ENCODE assay signal across 14 cellular contexts in genomic region chr2:233481368-233482142, GRCh38.
A peak's percentile ranks its signal among the peaks of the same experiment; 100 is the strongest.
DNase-seq lines count a peak whose midpoint lies in the region; ATAC-seq and TF ChIP-seq lines count a peak whose summit lies in the region.
"Had no signal": no experiment of that assay in that cellular context is flagged by ENCODE, and none has a peak within 500 bp of the region (broad histone marks: within the 10 kb centered on the region; RNA-seq: fewer than 3 reads in every experiment).

No MANE protein-coding gene starts in this region.

- H3K4me3 Mint-ChIP-seq in endothelial cell (ENCODE audit: unreplicated experiment), result peak overlapping the region; percentile 22
- H3K4me3 Mint-ChIP-seq: activated T-cell treated with anti-CD3 and anti-CD28 coated beads, Interleukin-2, amount 50 U/mL, for 24 hours had no signal

- peaks cover 43% of the 10 kb centered on the region for H3K36me3 Mint-ChIP-seq in endothelial cell (ENCODE audit: low read depth, unreplicated experiment)

- TF ChIP-seq CTCF in endothelial cell (IDR thresholded peaks at IDR 0.05; ENCODE audit: unreplicated experiment) (no peak), omental fat pad (IDR thresholded peaks at IDR 0.05) (no peak)

- peak; percentile 11 for DNase-seq in NCI-H748 (lab: John Stamatoyannopoulos, UW; ENCODE audit: unreplicated experiment)
- DNase-seq in NCI-H748 treated with DMSO at 0.1 percent for 48 hours (lab: John Stamatoyannopoulos, UW), result no peak
- no peak for DNase-seq in endothelial cell (ENCODE audit: low spot score)
- DNase-seq in omental fat pad (ENCODE audit: low spot score), result no peak
- DNase-seq in COR-L47 (lab: John Stamatoyannopoulos, UW), result no peak
- DNase-seq in SIG-M5 (lab: John Stamatoyannopoulos, UW), result no peak
- DNase-seq in SW480 (ENCODE audit: low spot score), result no peak
- DNase-seq: activated CD4-positive, CD25-positive, alpha-beta regulatory T cell; activated T-cell treated with anti-CD3 and anti-CD28 coated beads, Interleukin-2, amount 50 U/mL, for 24 hours; DND-41; islet precursor cell; Karpas-422; stimulated activated CD4-positive, alpha-beta T cell treated with anti-CD3 and anti-CD28 coated beads, Interleukin-1b, Interleukin-23, amount 100 ng/mL, for 48 hours had no signal

- H3K9me3 Mint-ChIP-seq in endothelial cell (ENCODE audit: unreplicated experiment), result no peaks in the 10 kb centered on the region
- H3K9me3 Mint-ChIP-seq: activated T-cell treated with anti-CD3 and anti-CD28 coated beads, Interleukin-2, amount 50 U/mL, for 24 hours had no signal

- H3K27ac ChIP-seq in urinary bladder (ENCODE audit: low read depth), result peak overlapping the region; percentile 53

- H3K36me3 ChIP-seq in urinary bladder (ENCODE audit: insufficient read depth), result peaks cover 4% of the 10 kb centered on the region

- peak; percentile 80 for ATAC-seq in omental fat pad (ENCODE audit: low FRiP score)

- H3K4me1 Mint-ChIP-seq in endothelial cell (ENCODE audit: unreplicated experiment), result peaks cover 7% of the 10 kb centered on the region

- H3K4me1 ChIP-seq in urinary bladder (ENCODE audit: insufficient read depth), result no peaks in the 10 kb centered on the region

- H3K27ac Mint-ChIP-seq in endothelial cell (ENCODE audit: unreplicated experiment), result no peak overlapping the region
- H3K27ac Mint-ChIP-seq: activated T-cell treated with anti-CD3 and anti-CD28 coated beads, Interleukin-2, amount 50 U/mL, for 24 hours had no signal

- H3K27me3 Mint-ChIP-seq in endothelial cell (ENCODE audit: unreplicated experiment), result peaks cover 3% of the 10 kb centered on the region
- H3K27me3 Mint-ChIP-seq: activated T-cell treated with anti-CD3 and anti-CD28 coated beads, Interleukin-2, amount 50 U/mL, for 24 hours had no signal

- H3K4me3 ChIP-seq in urinary bladder (ENCODE audit: low read depth, low read length), result no peak overlapping the region

- WGBS in urinary bladder, result 68% methylated on average over 22 of the region's 22 CpGs
